In the genomic region with DNA sequence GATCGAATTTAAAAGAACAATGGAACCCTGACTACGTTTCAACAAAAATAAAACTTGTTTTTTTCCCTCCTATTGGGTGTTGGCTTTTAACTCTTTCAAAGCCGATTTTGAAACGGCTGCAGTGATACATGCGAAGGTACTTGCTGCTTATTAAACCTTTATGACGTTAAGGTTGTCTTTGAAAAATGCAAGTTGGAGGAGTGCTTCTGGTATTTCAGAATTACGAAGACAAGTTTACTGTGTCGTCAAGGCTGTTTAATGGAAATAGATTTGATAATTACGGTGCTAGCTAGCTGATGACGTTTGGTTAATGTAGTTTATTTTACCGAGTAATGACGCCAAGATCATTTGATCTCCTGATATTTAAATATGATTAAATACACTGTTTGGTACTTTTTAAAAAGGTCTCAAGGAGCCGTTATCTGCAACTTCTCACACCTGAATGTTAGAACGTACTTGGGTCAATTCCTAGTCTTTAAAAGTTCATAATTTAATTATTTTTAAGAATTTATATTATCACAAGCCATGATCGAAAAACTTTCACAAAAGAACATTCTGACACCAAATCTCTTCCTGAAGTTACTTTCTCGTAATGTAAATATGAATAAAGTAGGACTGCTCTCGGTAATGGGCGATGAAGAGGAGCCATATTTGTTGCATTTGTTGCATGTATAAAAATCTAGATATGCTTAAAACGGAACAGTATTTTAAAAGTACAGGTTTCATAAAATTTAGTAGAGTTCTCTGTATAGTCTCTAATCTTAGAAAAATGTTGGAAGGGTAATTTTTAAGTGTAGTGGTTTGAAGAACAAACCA, we compare ENCODE assay signal across 8 cellular contexts.
DNase-seq lines count a peak whose midpoint lies in the region; ATAC-seq and TF ChIP-seq lines count a peak whose summit lies in the region.

No MANE protein-coding gene starts in this region.

- H3K4me3 ChIP-seq in GM06990 (replicated peaks; ENCODE audit: low read depth, low read length) = peak overlapping the region; percentile 87
- H3K4me3 ChIP-seq in adipocyte (ENCODE audit: low read length) = peak overlapping the region; percentile 95
- H3K4me3 ChIP-seq in iPS-18c (ENCODE audit: insufficient read depth, low read depth, low read length) = peak overlapping the region; percentile 87

- no peak for TF ChIP-seq CTCF in GM06990 (IDR thresholded peaks at IDR 0.05; ENCODE audit: insufficient read depth, low read length, poor library complexity, severe bottlenecking)

- H3K9me3 ChIP-seq in adipocyte (ENCODE audit: control insufficient read depth, low read length) = no peaks in the 10 kb centered on the region
- H3K9me3 ChIP-seq in iPS-18c (ENCODE audit: control insufficient read depth, insufficient read depth, low read length) = no peaks in the 10 kb centered on the region

- H3K9me3 Mint-ChIP-seq in stimulated activated effector memory CD8-positive, alpha-beta T cell treated with anti-CD3 and anti-CD28 coated beads, Interleukin-12 subunit alpha, Interleukin-12 subunit beta, amount 100 ng/mL, for 72 hours = no peaks in the 10 kb centered on the region

- H3K36me3 ChIP-seq in GM06990 (ENCODE audit: control insufficient read depth, insufficient read depth, low read length) = no peaks in the 10 kb centered on the region; the same call in 1 of the 2 replicates
- peaks cover 30% of the 10 kb centered on the region for H3K36me3 ChIP-seq in adipocyte (ENCODE audit: control insufficient read depth, insufficient read depth, low read length, severe bottlenecking)

- peaks cover 73% of the 10 kb centered on the region for H3K36me3 Mint-ChIP-seq in stimulated activated effector memory CD8-positive, alpha-beta T cell treated with anti-CD3 and anti-CD28 coated beads, Interleukin-12 subunit alpha, Interleukin-12 subunit beta, amount 100 ng/mL, for 72 hours

- peak overlapping the region; percentile 99 for H3K27ac Mint-ChIP-seq in stimulated activated effector memory CD8-positive, alpha-beta T cell treated with anti-CD3 and anti-CD28 coated beads, Interleukin-12 subunit alpha, Interleukin-12 subunit beta, amount 100 ng/mL, for 72 hours

- DNase-seq in GM06990 (ENCODE audit: extremely low read depth, insufficient read length) (no peak), NAMALWA (ENCODE audit: low spot score) (peak; percentile 66), adipocyte (ENCODE audit: low read depth) (peak; percentile 55), cortex of kidney (lab: John Stamatoyannopoulos, UW) (no peak), NCI-H524 treated with DMSO at 0.1 percent for 48 hours (lab: John Stamatoyannopoulos, UW) (no peak), NCI-H345 treated with DMSO at 0.1 percent for 48 hours (lab: John Stamatoyannopoulos, UW; ENCODE audit: unreplicated experiment) (no peak)
- no peak for DNase-seq in stimulated activated effector memory CD8-positive, alpha-beta T cell treated with anti-CD3 and anti-CD28 coated beads, Interleukin-12 subunit alpha, Interleukin-12 subunit beta, amount 100 ng/mL, for 72 hours (ENCODE audit: low spot score in 2 of 2)

- peaks cover 34% of the 10 kb centered on the region for H3K4me1 Mint-ChIP-seq in stimulated activated effector memory CD8-positive, alpha-beta T cell treated with anti-CD3 and anti-CD28 coated beads, Interleukin-12 subunit alpha, Interleukin-12 subunit beta, amount 100 ng/mL, for 72 hours

- H3K4me1 ChIP-seq in adipocyte (ENCODE audit: control insufficient read depth, insufficient read depth, low read length) = peaks cover 43% of the 10 kb centered on the region

- peak overlapping the region; percentile 81 for H3K4me3 Mint-ChIP-seq in stimulated activated effector memory CD8-positive, alpha-beta T cell treated with anti-CD3 and anti-CD28 coated beads, Interleukin-12 subunit alpha, Interleukin-12 subunit beta, amount 100 ng/mL, for 72 hours

- H3K9ac ChIP-seq in adipocyte (ENCODE audit: low read length) = peak overlapping the region; percentile 97

- peak; percentile 2 for ATAC-seq in stimulated activated effector memory CD8-positive, alpha-beta T cell treated with anti-CD3 and anti-CD28 coated beads, Interleukin-12 subunit alpha, Interleukin-12 subunit beta, amount 100 ng/mL, for 72 hours

- H3K27me3 ChIP-seq in GM06990 (replicated peaks; ENCODE audit: control insufficient read depth, insufficient read depth, low read length) (no peaks in the 10 kb centered on the region), adipocyte (replicated peaks; ENCODE audit: control insufficient read depth, insufficient read depth, low read length) (no peaks in the 10 kb centered on the region)

Comparison
In these comparisons a context has a peak if more than half of its experiments do, and no peak if none do; other contexts are left out.
1. DNase-seq: peak in NAMALWA (single experiment) and adipocyte (single experiment); none in GM06990 (single experiment), stimulated activated effector memory CD8-positive, alpha-beta T cell treated with anti-CD3 and anti-CD28 coated beads, Interleukin-12 subunit alpha, Interleukin-12 subunit beta, amount 100 ng/mL, for 72 hours (0 of 2), cortex of kidney (single experiment), NCI-H524 treated with DMSO at 0.1 percent for 48 hours (single experiment) and NCI-H345 treated with DMSO at 0.1 percent for 48 hours (single experiment).
2. Peak in every context shown above with its lines, with median percentiles within 50 percentile points of each other: H3K4me3 ChIP-seq.